ENCODE assay signal across 19 cellular contexts in the genomic region with DNA sequence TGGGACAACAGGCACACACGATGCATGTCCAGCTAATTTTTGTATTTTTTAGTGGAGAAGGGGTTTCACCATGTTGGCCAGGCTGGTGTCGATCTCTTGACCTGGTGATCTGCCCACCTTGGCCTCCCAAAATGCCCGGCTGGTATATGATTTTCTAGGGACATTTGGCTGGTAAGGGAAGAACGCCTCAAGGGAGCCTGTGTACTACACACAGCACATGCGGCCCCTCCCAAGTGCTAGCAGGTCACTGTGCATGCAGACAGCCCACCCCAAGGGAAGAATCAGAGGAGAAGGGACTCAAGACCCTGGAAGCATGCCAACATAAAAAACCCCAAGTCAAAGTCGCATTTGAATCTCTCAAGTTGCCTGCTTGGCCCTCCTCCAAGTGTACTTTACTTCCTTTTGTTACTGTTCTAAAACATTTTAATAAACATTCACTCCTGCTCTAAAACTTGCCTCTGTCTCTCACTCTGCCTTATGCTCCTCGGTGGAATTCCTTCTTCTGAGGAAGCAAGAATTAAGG. TPM values are rescaled to one million over a fixed set of nuclear protein-coding genes. Genes with fewer than 3 reads are reported as not detected.
A peak's percentile ranks its signal among the peaks of the same experiment; 100 is the strongest.
DNase-seq lines count a peak whose midpoint lies in the region; ATAC-seq and TF ChIP-seq lines count a peak whose summit lies in the region.
"Had no signal": no experiment of that assay in that cellular context is flagged by ENCODE, and none has a peak within 500 bp of the region (broad histone marks: within the 10 kb centered on the region; RNA-seq: fewer than 3 reads in every experiment).

No MANE protein-coding gene starts in this region.

- WGBS in mesenchymal stem cell, result 73% methylated on average over 7 of the region's 7 CpGs

- no peaks in the 10 kb centered on the region for H3K36me3 Mint-ChIP-seq in Calu3 (ENCODE audit: insufficient read depth, unreplicated experiment)
- H3K36me3 Mint-ChIP-seq in activated CD8-positive, alpha-beta memory T cell treated with anti-CD3 and anti-CD28 coated beads, Interleukin-2, amount 10 ng/mL, durations not matched to agents 7 days and 5 days, result peaks cover 2% of the 10 kb centered on the region

- intact Hi-C loops in Calu3 (cut with micrococcal nuclease; ENCODE audit: unreplicated experiment), result no loop called here

- no peak overlapping the region for H4K91ac ChIP-seq in mesenchymal stem cell (ENCODE audit: low read length)

- H3K4me3 ChIP-seq in SK-N-MC (0 out of 2 replicates have a peak overlapping the region, but pooled peaks have one; percentile 34), mesenchymal stem cell (ENCODE audit: insufficient read depth in 1 of 2, low read depth in 1 of 2, low read length in 2 of 2) (no peak overlapping the region)
- H3K4me3 ChIP-seq: ascending aorta, prostate gland, smooth muscle cell had no signal

- no peak overlapping the region for H3K27ac Mint-ChIP-seq in Calu3 (ENCODE audit: unreplicated experiment)
- H3K27ac Mint-ChIP-seq in activated CD8-positive, alpha-beta memory T cell treated with anti-CD3 and anti-CD28 coated beads, Interleukin-2, amount 10 ng/mL, durations not matched to agents 7 days and 5 days, result no peak overlapping the region
- H3K27ac Mint-ChIP-seq: activated naive CD4-positive, alpha-beta T cell treated with anti-CD3 and anti-CD28 coated beads, Interleukin-2, amount 10 ng/mL, durations not matched to agents 7 days and 5 days; memory B cell; nephron progenitor cell had no signal

- H3K18ac ChIP-seq in mesenchymal stem cell (ENCODE audit: low read depth in 1 of 2, low read length in 2 of 2), result peak overlapping the region in 1 of 2 experiments; percentile 34

- no peak overlapping the region for H2AK5ac ChIP-seq in mesenchymal stem cell (ENCODE audit: low read length, severe bottlenecking)

- H3K9me3 ChIP-seq in SK-N-MC (ENCODE audit: low read depth, low read length), result no peaks in the 10 kb centered on the region
- no peaks in the 10 kb centered on the region for H3K9me3 ChIP-seq in mesenchymal stem cell (ENCODE audit: control insufficient read depth, low read length)
- H3K9me3 ChIP-seq: ascending aorta, Caco-2, prostate gland had no signal

- no peaks in the 10 kb centered on the region for H3K4me1 Mint-ChIP-seq in Calu3 (ENCODE audit: low read depth, unreplicated experiment)
- H3K4me1 Mint-ChIP-seq in activated CD8-positive, alpha-beta memory T cell treated with anti-CD3 and anti-CD28 coated beads, Interleukin-2, amount 10 ng/mL, durations not matched to agents 7 days and 5 days, result peaks cover 13% of the 10 kb centered on the region
- H3K4me1 Mint-ChIP-seq: nephron progenitor cell had no signal

- no peak overlapping the region for H2BK12ac ChIP-seq in mesenchymal stem cell (ENCODE audit: low read length in 2 of 2)

- no peaks in the 10 kb centered on the region for H3K79me1 ChIP-seq in mesenchymal stem cell (replicated peaks; ENCODE audit: low read length, poor library complexity, severe bottlenecking)

- BruUV-seq in Calu3 (replicated peaks; lab: Mats Ljungman, UMichigan), result no TSS peak

- DNase-seq in Calu3, result peak; percentile 4
- DNase-seq in NCI-H1105 (lab: John Stamatoyannopoulos, UW), result peak; percentile 7
- DNase-seq in SK-N-MC (ENCODE audit: low read depth, low spot score), result no peak
- peak; percentile 36 for DNase-seq in mesenchymal stem cell
- DNase-seq in activated CD8-positive, alpha-beta memory T cell treated with anti-CD3 and anti-CD28 coated beads, Interleukin-2, amount 10 ng/mL, durations not matched to agents 7 days and 5 days, result no peak
- DNase-seq: activated naive CD4-positive, alpha-beta T cell treated with anti-CD3 and anti-CD28 coated beads, Interleukin-2, amount 10 ng/mL, durations not matched to agents 7 days and 5 days; Caco-2; nephron progenitor cell; stimulated activated CD4-positive, alpha-beta T cell treated with anti-CD3 and anti-CD28 coated beads, Interleukin-4, amount 100 ng/mL, for 4 hours; T-helper 1 cell had no signal

- H3K27ac ChIP-seq in SK-N-MC, result no peak overlapping the region
- no peak overlapping the region for H3K27ac ChIP-seq in mesenchymal stem cell (ENCODE audit: low read length, poor library complexity, severe bottlenecking)
- H3K27ac ChIP-seq: ascending aorta, prostate gland had no signal

- H2BK5ac ChIP-seq in mesenchymal stem cell (ENCODE audit: low read depth, low read length, poor library complexity, severe bottlenecking), result no peak overlapping the region

- H3K4ac ChIP-seq in mesenchymal stem cell (ENCODE audit: low read depth in 1 of 2, low read length in 2 of 2), result no peak overlapping the region

- no peak overlapping the region for H3K14ac ChIP-seq in mesenchymal stem cell (ENCODE audit: low read length in 2 of 2)

- H3K36me3 ChIP-seq in SK-N-MC (ENCODE audit: insufficient read depth, low read length), result no peaks in the 10 kb centered on the region
- H3K36me3 ChIP-seq in mesenchymal stem cell (ENCODE audit: control insufficient read depth in 1 of 2, insufficient read depth in 2 of 2, low read depth in 1 of 2, low read length in 2 of 2), result no peaks in the 10 kb centered on the region
- H3K36me3 ChIP-seq: ascending aorta, prostate gland had no signal

- no peak overlapping the region for H2BK15ac ChIP-seq in mesenchymal stem cell (ENCODE audit: low read depth, poor library complexity, severe bottlenecking)

- no peaks in the 10 kb centered on the region for H3K4me1 ChIP-seq in mesenchymal stem cell (ENCODE audit: control insufficient read depth, insufficient read depth, low read depth, low read length)
- H3K4me1 ChIP-seq: ascending aorta, prostate gland had no signal

- no peak overlapping the region for H2AFZ ChIP-seq in mesenchymal stem cell (ENCODE audit: low read depth, low read length)

- TF ChIP-seq CTCF in Calu3 (IDR thresholded peaks at IDR 0.05; ENCODE audit: unreplicated experiment), result no peak

- H3K9ac ChIP-seq in SK-N-MC (ENCODE audit: insufficient read length) (no peak overlapping the region), mesenchymal stem cell (ENCODE audit: low read length) (no peak overlapping the region)

- H3K27me3 Mint-ChIP-seq in Calu3 (ENCODE audit: unreplicated experiment), result peaks cover 13% of the 10 kb centered on the region
- peaks cover 6% of the 10 kb centered on the region for H3K27me3 Mint-ChIP-seq in activated CD8-positive, alpha-beta memory T cell treated with anti-CD3 and anti-CD28 coated beads, Interleukin-2, amount 10 ng/mL, durations not matched to agents 7 days and 5 days
- H3K27me3 Mint-ChIP-seq: activated naive CD4-positive, alpha-beta T cell treated with anti-CD3 and anti-CD28 coated beads, Interleukin-2, amount 10 ng/mL, durations not matched to agents 7 days and 5 days had no signal

- CTCF ChIA-PET in Calu3 (lab: Charles Lee), result no interaction called here
- CTCF ChIA-PET in activated CD8-positive, alpha-beta memory T cell treated with anti-CD3 and anti-CD28 coated beads, Interleukin-2, amount 10 ng/mL, durations not matched to agents 7 days and 5 days (lab: Charles Lee), result no interaction called here

- no peak overlapping the region for H3K4me2 ChIP-seq in mesenchymal stem cell (ENCODE audit: low read length, poor library complexity, severe bottlenecking)
- H3K4me2 ChIP-seq: smooth muscle cell had no signal

- no peak overlapping the region for H2BK120ac ChIP-seq in mesenchymal stem cell (ENCODE audit: low read depth, low read length)

- no peak overlapping the region for H3K4me3 Mint-ChIP-seq in Calu3 (ENCODE audit: low read depth, unreplicated experiment)
- no peak overlapping the region for H3K4me3 Mint-ChIP-seq in activated CD8-positive, alpha-beta memory T cell treated with anti-CD3 and anti-CD28 coated beads, Interleukin-2, amount 10 ng/mL, durations not matched to agents 7 days and 5 days
- H3K4me3 Mint-ChIP-seq: activated naive CD4-positive, alpha-beta T cell treated with anti-CD3 and anti-CD28 coated beads, Interleukin-2, amount 10 ng/mL, durations not matched to agents 7 days and 5 days; memory B cell; nephron progenitor cell had no signal

- H3K23ac ChIP-seq in mesenchymal stem cell (ENCODE audit: low read length in 2 of 2), result no peak overlapping the region

- no peak overlapping the region for H4K8ac ChIP-seq in mesenchymal stem cell (ENCODE audit: low read length)

- no peaks in the 10 kb centered on the region for H3K9me3 Mint-ChIP-seq in Calu3 (ENCODE audit: low read depth, unreplicated experiment)
- peaks cover 6% of the 10 kb centered on the region for H3K9me3 Mint-ChIP-seq in activated CD8-positive, alpha-beta memory T cell treated with anti-CD3 and anti-CD28 coated beads, Interleukin-2, amount 10 ng/mL, durations not matched to agents 7 days and 5 days (ENCODE audit: low read depth)

- H3K27me3 ChIP-seq in mesenchymal stem cell (ENCODE audit: control insufficient read depth in 1 of 2, insufficient read depth in 1 of 2, low read length in 2 of 2), result peaks cover 22 to 29% of the 10 kb centered on the region in 2 experiments
- H3K27me3 ChIP-seq: ascending aorta had no signal

- ATAC-seq in GM21723 (IDR thresholded peaks at IDR 0.05; ENCODE audit: unreplicated experiment) (no peak), GM21737 (IDR thresholded peaks at IDR 0.05; ENCODE audit: unreplicated experiment) (no peak), GM19455 (IDR thresholded peaks at IDR 0.05; ENCODE audit: unreplicated experiment) (no peak)
- no peak for ATAC-seq in activated CD8-positive, alpha-beta memory T cell treated with anti-CD3 and anti-CD28 coated beads, Interleukin-2, amount 10 ng/mL, durations not matched to agents 7 days and 5 days
- ATAC-seq: HepG2, Right ventricle myocardium inferior had no signal

RNA-seq across cellular contexts. Expression of gene OTULINL, which starts 24.3 kb away (rescaled TPM):
- total RNA-seq in Calu3 (2022), result 3.6 and 5.3 TPM in 2 replicates
- polyA plus RNA-seq in mesenchymal stem cell (2013, experiment 1 of 2), result 21.3 TPM
- polyA plus RNA-seq in mesenchymal stem cell (2013, experiment 2 of 2), result 24.8 TPM
- 10 to 100 TPM; 46.7 to 61.5 TPM for total RNA-seq in activated CD8-positive, alpha-beta memory T cell treated with anti-CD3 and anti-CD28 coated beads, Interleukin-2, amount 10 ng/mL, durations not matched to agents 7 days and 5 days

Comparison
In these comparisons a context has a peak if more than half of its experiments do, and no peak if none do; other contexts are left out.
1. DNase-seq: peak in Calu3 (single experiment), NCI-H1105 (single experiment) and mesenchymal stem cell (single experiment); none in SK-N-MC (single experiment) and activated CD8-positive, alpha-beta memory T cell treated with anti-CD3 and anti-CD28 coated beads, Interleukin-2, amount 10 ng/mL, durations not matched to agents 7 days and 5 days (single experiment).